Comparison of ENCODE assay signal across 7 cellular contexts in genomic region chr11:8910662-8911039, GRCh38. TPM values are rescaled to one million over a fixed set of nuclear protein-coding genes. Genes with fewer than 3 reads are reported as not detected.
A peak's percentile ranks its signal among the peaks of the same experiment; 100 is the strongest.
DNase-seq lines count a peak whose midpoint lies in the region; ATAC-seq lines count a peak whose summit lies in the region.

No MANE protein-coding gene starts in this region.

- H3K4me1 ChIP-seq in ectodermal cell (ENCODE audit: control insufficient read depth, insufficient read depth, low read length), result peaks cover 6% of the 10 kb centered on the region

- peak overlapping the region; percentile 76 to 83 for H3K27ac Mint-ChIP-seq in natural killer cell treated with Interleukin-12 subunit alpha and Interleukin-12 subunit beta and Interleukin-15 and Interleukin-18, amount 100 ng/mL, for 72 hours

- WGBS in ectodermal cell, 2 experiments, result 1% methylated on average over 15 to 18 of the region's 22 CpGs

- DNase-seq in natural killer cell treated with Interleukin-12 subunit alpha and Interleukin-12 subunit beta and Interleukin-15 and Interleukin-18, amount 100 ng/mL, for 72 hours (ENCODE audit: low spot score), result no peak
- DNase-seq in NCI-H226, result no peak
- DNase-seq in SIG-M5 treated with dmso at 0.1 percent for 504 hours (lab: John Stamatoyannopoulos, UW; ENCODE audit: unreplicated experiment), result no peak
- DNase-seq in stimulated activated CD4-positive, alpha-beta T cell treated with anti-CD3 and anti-CD28 coated beads, Interleukin-4, amount 100 ng/mL, for 4 hours, result no peak

- no peaks in the 10 kb centered on the region for H3K9me3 Mint-ChIP-seq in natural killer cell treated with Interleukin-12 subunit alpha and Interleukin-12 subunit beta and Interleukin-15 and Interleukin-18, amount 100 ng/mL, for 72 hours

- peak overlapping the region; percentile 93 for H3K4me3 Mint-ChIP-seq in natural killer cell treated with Interleukin-12 subunit alpha and Interleukin-12 subunit beta and Interleukin-15 and Interleukin-18, amount 100 ng/mL, for 72 hours

- peaks cover 0 to 11% of the 10 kb centered on the region in 2 donors for H3K27me3 Mint-ChIP-seq in natural killer cell treated with Interleukin-12 subunit alpha and Interleukin-12 subunit beta and Interleukin-15 and Interleukin-18, amount 100 ng/mL, for 72 hours

- H3K9me3 ChIP-seq in KOPT-K1 (ENCODE audit: insufficient read depth, low read length, poor library complexity, severe bottlenecking) (no peaks in the 10 kb centered on the region), ectodermal cell (ENCODE audit: control insufficient read depth, low read length) (no peaks in the 10 kb centered on the region)

- peaks cover 21% of the 10 kb centered on the region for H3K27me3 ChIP-seq in ectodermal cell (ENCODE audit: control insufficient read depth, insufficient read depth, low read length, poor library complexity, severe bottlenecking)

- ATAC-seq in GM21528 (IDR thresholded peaks at IDR 0.05; ENCODE audit: low FRiP score, unreplicated experiment), result peak; percentile 24
- peak; percentile 18 to 20 for ATAC-seq in natural killer cell treated with Interleukin-12 subunit alpha and Interleukin-12 subunit beta and Interleukin-15 and Interleukin-18, amount 100 ng/mL, for 72 hours

- H3K36me3 ChIP-seq in KOPT-K1 (ENCODE audit: insufficient read depth, low read length) (0 out of 2 replicates have a peak, but pooled peaks cover 6% of the 10 kb centered on the region), ectodermal cell (ENCODE audit: control insufficient read depth, insufficient read depth, low read length) (no peaks in the 10 kb centered on the region)

- H3K36me3 Mint-ChIP-seq in natural killer cell treated with Interleukin-12 subunit alpha and Interleukin-12 subunit beta and Interleukin-15 and Interleukin-18, amount 100 ng/mL, for 72 hours, result no peaks in the 10 kb centered on the region

- peaks cover 23 to 26% of the 10 kb centered on the region in 2 donors for H3K4me1 Mint-ChIP-seq in natural killer cell treated with Interleukin-12 subunit alpha and Interleukin-12 subunit beta and Interleukin-15 and Interleukin-18, amount 100 ng/mL, for 72 hours (ENCODE audit: low read depth in 2 of 2)

- H3K27ac ChIP-seq in KOPT-K1 (ENCODE audit: low read depth, low read length, poor library complexity, severe bottlenecking) (peak overlapping the region; percentile 40), ectodermal cell (ENCODE audit: insufficient read depth, low read depth, low read length, poor library complexity, severe bottlenecking) (no peak overlapping the region)

- peak overlapping the region; percentile 96 for H3K4me3 ChIP-seq in ectodermal cell (ENCODE audit: insufficient read depth, low read depth, low read length)

RNA-seq across cellular contexts. Expression of gene AKIP1, which starts 0.3 kb away (rescaled TPM):
- polyA plus RNA-seq in ectodermal cell (2013, experiment 1 of 4), result 46.1 TPM
- polyA plus RNA-seq in ectodermal cell (2013, experiment 2 of 4), result 39.2 TPM
- 35.4 TPM for polyA plus RNA-seq in ectodermal cell (2013, experiment 3 of 4)
- 39.4 TPM for polyA plus RNA-seq in ectodermal cell (2013, experiment 4 of 4)
- total RNA-seq in natural killer cell treated with Interleukin-12 subunit alpha and Interleukin-12 subunit beta and Interleukin-15 and Interleukin-18, amount 100 ng/mL, for 72 hours, result 10 to 100 TPM; 14.8 to 18.0 TPM

RNA-seq across cellular contexts. Expression of gene C11orf16, which starts 22.1 kb away (rescaled TPM):
- not detected for polyA plus RNA-seq in ectodermal cell (2013, experiment 1 of 4)
- polyA plus RNA-seq in ectodermal cell (2013, experiment 2 of 4), result not detected
- not detected for polyA plus RNA-seq in ectodermal cell (2013, experiment 3 of 4)
- polyA plus RNA-seq in ectodermal cell (2013, experiment 4 of 4), result not detected
- not detected for total RNA-seq in natural killer cell treated with Interleukin-12 subunit alpha and Interleukin-12 subunit beta and Interleukin-15 and Interleukin-18, amount 100 ng/mL, for 72 hours

RNA-seq across cellular contexts. Expression of gene ASCL3, which starts 32.2 kb away (rescaled TPM):
- not detected for polyA plus RNA-seq in ectodermal cell (2013, experiment 1 of 4)
- not detected for polyA plus RNA-seq in ectodermal cell (2013, experiment 2 of 4)
- polyA plus RNA-seq in ectodermal cell (2013, experiment 3 of 4), result not detected
- polyA plus RNA-seq in ectodermal cell (2013, experiment 4 of 4), result not detected
- total RNA-seq in natural killer cell treated with Interleukin-12 subunit alpha and Interleukin-12 subunit beta and Interleukin-15 and Interleukin-18, amount 100 ng/mL, for 72 hours, result not detected

RNA-seq across cellular contexts. Expression of gene TMEM9B, which starts 53.6 kb away (rescaled TPM):
- polyA plus RNA-seq in ectodermal cell (2013, experiment 1 of 4), result 25.5 TPM
- 31.8 TPM for polyA plus RNA-seq in ectodermal cell (2013, experiment 2 of 4)
- polyA plus RNA-seq in ectodermal cell (2013, experiment 3 of 4), result 24.2 TPM
- polyA plus RNA-seq in ectodermal cell (2013, experiment 4 of 4), result 27.8 TPM
- total RNA-seq in natural killer cell treated with Interleukin-12 subunit alpha and Interleukin-12 subunit beta and Interleukin-15 and Interleukin-18, amount 100 ng/mL, for 72 hours, result 10 to 100 TPM; 24.1 to 42.7 TPM
